In genomic region chr4:102868153-102868781, GRCh38 we compare ENCODE assay signal across 8 cellular contexts. TPM values are rescaled to one million over a fixed set of nuclear protein-coding genes. Genes with fewer than 3 reads are reported as not detected.
DNase-seq lines count a peak whose midpoint lies in the region; ATAC-seq and TF ChIP-seq lines count a peak whose summit lies in the region.

No MANE protein-coding gene starts in this region.

- TF ChIP-seq CTCF in spleen (IDR thresholded peaks at IDR 0.05 in 8 of 11, conservative IDR thresholded peaks at IDR 0.05 in 3 of 11): no peak

- H3K4me1 ChIP-seq in right cardiac atrium (ENCODE audit: control insufficient read depth, insufficient read depth, low read length) (no peaks in the 10 kb centered on the region), spleen (peaks cover 12 to 70% (median 41%) of the 10 kb centered on the region in 6 donors)

- intact Hi-C loops in right cardiac atrium (cut with DNase I): loop anchor here in 1 of 4 donors (2.0 kb wide), 1 partner anchor 41 kb away; the partner anchor contains the start of gene UBE2D3
- intact Hi-C loops in spleen (cut with DNase I; ENCODE audit: low total_unique reads): loop anchor here (5.0 kb wide), 1 partner anchor 41 kb away; the partner anchor contains the start of gene UBE2D3

- peaks cover 0 to 5% (median 0%) of the 10 kb centered on the region in 6 donors for H3K36me3 ChIP-seq in spleen

- TF ChIP-seq POLR2A in spleen (IDR thresholded peaks at IDR 0.05): no peak

- DNase-seq in CMK (ENCODE audit: low read depth) (peak; percentile 80), right cardiac atrium (peak; percentile 19 to 62 (median 57)), spleen (peak; percentile 82), germinal center (ENCODE audit: low spot score) (no peak), NCI-H2081 treated with DMSO at 0.1 percent for 48 hours (lab: John Stamatoyannopoulos, UW) (no peak)
- DNase-seq in activated naive CD4-positive, alpha-beta T cell treated with Interleukin-2 at 50 U/mL for 16 hours: peak; percentile 18

- ATAC-seq in HG03159 (IDR thresholded peaks at IDR 0.05; ENCODE audit: unreplicated experiment): peak; percentile 51
- ATAC-seq in right cardiac atrium: peak; percentile 64 to 74
- ATAC-seq in HG03565 (IDR thresholded peaks at IDR 0.05; ENCODE audit: unreplicated experiment): no peak

- H3K9me3 ChIP-seq in right cardiac atrium (ENCODE audit: control insufficient read depth, low read length) (no peaks in the 10 kb centered on the region), spleen (no peaks in the 10 kb centered on the region)

- H3K4me3 ChIP-seq in right cardiac atrium (ENCODE audit: low read length): peak overlapping the region; percentile 68
- peak overlapping the region; percentile 62 to 90 (median 74) for H3K4me3 ChIP-seq in spleen

- 10% methylated on average over 23 of the region's 23 CpGs for WGBS in right cardiac atrium
- 3 to 17% (median 5%) methylated on average over 22 to 23 of the region's 23 CpGs for WGBS in spleen, 5 donors

- H3K27ac ChIP-seq in right cardiac atrium (ENCODE audit: low read length): peak overlapping the region; percentile 95
- H3K27ac ChIP-seq in spleen: peak overlapping the region; percentile 91 to 99 (median 98)

- H3K27me3 ChIP-seq in right cardiac atrium (ENCODE audit: control insufficient read depth, insufficient read depth) (no peaks in the 10 kb centered on the region), spleen (replicated peaks in 1 of 7) (no peaks in the 10 kb centered on the region)

RNA-seq across cellular contexts. Expression of gene CISD2, which starts 0.5 kb away (rescaled TPM):
- total RNA-seq in right cardiac atrium: 10 to 100 TPM; 18.3 to 22.1 (median 20.5) TPM
- polyA plus RNA-seq in right cardiac atrium: 20.1 TPM
- total RNA-seq in spleen: 10 to 100 TPM; 13.2 to 31.9 (median 26.8) TPM
- polyA plus RNA-seq in spleen: 10 to 100 TPM; 11.1 to 22.3 (median 21.7) TPM

RNA-seq across cellular contexts. Expression of gene UBE2D3, which starts 40.9 kb away (rescaled TPM):
- total RNA-seq in right cardiac atrium: 100 to 1,000 TPM; 258 to 278 (median 259) TPM
- polyA plus RNA-seq in right cardiac atrium: 157 TPM
- 100 to 1,000 TPM; 303 to 459 (median 316) TPM for total RNA-seq in spleen
- 100 to 1,000 TPM; 152 to 212 (median 177) TPM for polyA plus RNA-seq in spleen

Comparison
In these comparisons a context has a peak if more than half of its experiments do, and no peak if none do; other contexts are left out.
1. DNase-seq: peak in CMK (single experiment), activated naive CD4-positive, alpha-beta T cell treated with Interleukin-2 at 50 U/mL for 16 hours (single experiment), right cardiac atrium (3 of 3) and spleen (single experiment); none in germinal center (single experiment) and NCI-H2081 treated with DMSO at 0.1 percent for 48 hours (single experiment).